Comparison of ENCODE assay signal across 8 cellular contexts in genomic region chr6:29887819-29888581, GRCh38. TPM values are rescaled to one million over a fixed set of nuclear protein-coding genes. Genes with fewer than 3 reads are reported as not detected.
A peak's percentile ranks its signal among the peaks of the same experiment; 100 is the strongest.
DNase-seq lines count a peak whose midpoint lies in the region; ATAC-seq, FAIRE-seq and TF ChIP-seq lines count a peak whose summit lies in the region.

No MANE protein-coding gene starts in this region.

- dilution Hi-C loops in keratinocyte (cut with MboI; ENCODE audit: extremely low pct_ligation_motif_present, low sequenced_read_pairs), result no loop called here

- peak; percentile 69 for ATAC-seq in HG03460 (IDR thresholded peaks at IDR 0.05; ENCODE audit: unreplicated experiment)
- peak; percentile 86 for ATAC-seq in activated B cell treated with CpG ODN at 0.5 μM for 24 hours (ENCODE audit: low read depth)

- no peaks in the 10 kb centered on the region for H3K27me3 ChIP-seq in bronchial epithelial cell (ENCODE audit: control insufficient read depth, insufficient read depth, low read length)
- no peaks in the 10 kb centered on the region for H3K27me3 ChIP-seq in keratinocyte (ENCODE audit: control insufficient read depth, extremely low read depth, insufficient read depth, low read length)

- H3K27ac Mint-ChIP-seq in CD14-positive monocyte (peak overlapping the region in 5 of 7 donors; percentile 87 to 96 (median 93)), activated B cell treated with CpG ODN at 0.5 μM for 24 hours (peak overlapping the region; percentile 89)

- H3K4me2 ChIP-seq in keratinocyte (ENCODE audit: control insufficient read depth, extremely low read depth, insufficient read depth, low read depth, low read length), result peak overlapping the region; percentile 64

- no peaks in the 10 kb centered on the region for H3K9me1 ChIP-seq in keratinocyte (ENCODE audit: control insufficient read depth, extremely low read depth, insufficient read depth, low read length)

- no peaks in the 10 kb centered on the region for H3K9me3 ChIP-seq in keratinocyte (ENCODE audit: control insufficient read depth, low read depth, low read length)

- H3K4me1 Mint-ChIP-seq in CD14-positive monocyte (peaks cover 38% of the 10 kb centered on the region), activated B cell treated with CpG ODN at 0.5 μM for 24 hours (peaks cover 18% of the 10 kb centered on the region)

- FAIRE-seq in GM19239 (lab: Jason Lieb, UNC), result peak; percentile 92
- FAIRE-seq in bronchial epithelial cell (lab: Jason Lieb, UNC), result no peak
- FAIRE-seq in keratinocyte (lab: Jason Lieb, UNC), result no peak

- H3K36me3 Mint-ChIP-seq in CD14-positive monocyte, result peaks cover 8 to 33% of the 10 kb centered on the region in 2 donors
- peaks cover 6% of the 10 kb centered on the region for H3K36me3 Mint-ChIP-seq in activated B cell treated with CpG ODN at 0.5 μM for 24 hours (ENCODE audit: low read depth)

- H3K9me3 Mint-ChIP-seq in CD14-positive monocyte, result peaks cover 0 to 6% (median 0%) of the 10 kb centered on the region in 7 donors
- H3K9me3 Mint-ChIP-seq in activated B cell treated with CpG ODN at 0.5 μM for 24 hours, result no peaks in the 10 kb centered on the region

- peak; percentile 82 for DNase-seq in CD14-positive monocyte (ENCODE audit: low spot score)
- peak; percentile 67 for DNase-seq in GM19239 (ENCODE audit: insufficient read length, low spot score)
- peak; percentile 74 for DNase-seq in activated B cell treated with CpG ODN at 0.5 μM for 24 hours
- DNase-seq in bronchial epithelial cell (ENCODE audit: low read depth), result peak; percentile 13
- DNase-seq in keratinocyte (ENCODE audit: low read depth, low spot score), result peak; percentile 5
- peak; percentile 56 to 66 for DNase-seq in stimulated activated CD4-positive, alpha-beta T cell treated with anti-CD3 and anti-CD28 coated beads, Interleukin-15, amount 100 ng/mL, for 48 hours (ENCODE audit: low read depth in 2 of 2)
- no peak for DNase-seq in GOT3 (lab: John Stamatoyannopoulos, UW)

- no peaks in the 10 kb centered on the region for H4K20me1 ChIP-seq in keratinocyte (ENCODE audit: control insufficient read depth, extremely low read depth, insufficient read depth, low read length)

- peaks cover 0 to 10% (median 2%) of the 10 kb centered on the region in 3 donors for H3K27me3 Mint-ChIP-seq in CD14-positive monocyte (ENCODE audit: low read depth in 3 of 3)
- H3K27me3 Mint-ChIP-seq in activated B cell treated with CpG ODN at 0.5 μM for 24 hours, result no peaks in the 10 kb centered on the region

- H3K27ac ChIP-seq in keratinocyte (ENCODE audit: control insufficient read depth, insufficient read depth, low read length), result peak overlapping the region; percentile 43

- H2AFZ ChIP-seq in keratinocyte (ENCODE audit: control insufficient read depth, low read length), result peak overlapping the region; percentile 83

- peak overlapping the region; percentile 63 for H3K4me3 ChIP-seq in bronchial epithelial cell (ENCODE audit: low read depth, low read length)
- H3K4me3 ChIP-seq in keratinocyte (ENCODE audit: control insufficient read depth in 2 of 3, extremely low read depth in 1 of 3, insufficient read depth in 2 of 3, low read depth in 1 of 3, low read length in 3 of 3), result peak overlapping the region; percentile 51 to 61 (median 58)

- no peaks in the 10 kb centered on the region for H3K79me2 ChIP-seq in keratinocyte (ENCODE audit: control insufficient read depth, insufficient read depth, low read length)

- H3K4me3 Mint-ChIP-seq in CD14-positive monocyte, result peak overlapping the region in 1 of 2 donors; percentile 91
- peak overlapping the region; percentile 84 for H3K4me3 Mint-ChIP-seq in activated B cell treated with CpG ODN at 0.5 μM for 24 hours

- H3K36me3 ChIP-seq in bronchial epithelial cell (ENCODE audit: control insufficient read depth, insufficient read depth, low read length) (no peaks in the 10 kb centered on the region), keratinocyte (ENCODE audit: control insufficient read depth in 2 of 2, extremely low read depth in 1 of 2, insufficient read depth in 2 of 2, low read length in 2 of 2) (no peaks in the 10 kb centered on the region)

- TF ChIP-seq CTCF in CD14-positive monocyte (IDR thresholded peaks at IDR 0.05) (no peak), activated B cell treated with CpG ODN at 0.5 μM for 24 hours (IDR thresholded peaks at IDR 0.05) (no peak), bronchial epithelial cell (IDR thresholded peaks at IDR 0.05; ENCODE audit: insufficient read depth, low read length, severe bottlenecking) (no peak), keratinocyte (optimal IDR thresholded peaks at IDR 0.05 in 1 of 3, IDR thresholded peaks at IDR 0.05 in 1 of 3, conservative IDR thresholded peaks at IDR 0.05 in 1 of 3; ENCODE audit: extremely low read depth in 1 of 3, insufficient read depth in 2 of 3, low read length in 3 of 3) (no peak)

- POLR2A ChIA-PET in activated B cell treated with CpG ODN at 0.5 μM for 24 hours (lab: Charles Lee), result interaction anchor here (0.6 to 1.4 kb wide), 4 partner anchors 20 to 78 kb away, joined by 3 to 7 read pairs (median 5); partner anchors contain the start of gene HLA-A

- CTCF ChIA-PET in activated B cell treated with CpG ODN at 0.5 μM for 24 hours (lab: Charles Lee), result no interaction called here

- H3K4me1 ChIP-seq in keratinocyte (ENCODE audit: control insufficient read depth, extremely low read depth, insufficient read depth, low read length), result peaks cover 5% of the 10 kb centered on the region

- peak overlapping the region; percentile 73 for H3K9ac ChIP-seq in keratinocyte (ENCODE audit: control insufficient read depth, extremely low read depth, insufficient read depth, low read length)

- intact Hi-C loops in CD14-positive monocyte (cut with micrococcal nuclease), result no loop called here
- intact Hi-C loops in activated B cell treated with CpG ODN at 0.5 μM for 24 hours (cut with micrococcal nuclease), result loop anchor here (1.0 kb wide), 2 partner anchors 39 to 54 kb away; partner anchors contain the start of gene HLA-A

RNA-seq across cellular contexts. Expression of gene HLA-A, which starts 54.3 kb away (rescaled TPM):
- polyA plus RNA-seq in CD14-positive monocyte, result 1,000 to 10,000 TPM; 1,518 to 2,788 TPM
- 1,592 and 1,608 TPM in 2 replicates for total RNA-seq in activated B cell treated with CpG ODN at 0.5 μM for 24 hours
- total RNA-seq in bronchial epithelial cell, result 268 and 707 TPM in 2 replicates
- polyA plus RNA-seq in keratinocyte, result 401 to 820 TPM (median 420 TPM) in 3 replicates
- 445 TPM for polyA plus RNA-seq in keratinocyte (2011; ENCODE audit: low read depth)
- 280 and 402 TPM in 2 replicates for polyA plus RNA-seq in keratinocyte (2011; cell fraction: cytosol; rRNA removed)
- 1,068 and 1,118 TPM in 2 replicates for polyA plus RNA-seq in keratinocyte (2011; cell fraction: nucleus; rRNA removed)
- polyA plus RNA-seq in keratinocyte (2012; ENCODE audit: low replicate concordance), result 503 and 636 TPM in 2 replicates
- 256 to 498 TPM (median 366 TPM) in 3 replicates for polyA minus RNA-seq in keratinocyte
- 705 TPM for polyA minus RNA-seq in keratinocyte (2011; cell fraction: cytosol; rRNA and poly(A)+ RNA removed)
- polyA minus RNA-seq in keratinocyte (2011; cell fraction: nucleus; rRNA and poly(A)+ RNA removed), result 541 and 602 TPM in 2 replicates
